Comparison of ENCODE assay signal across 9 cellular contexts in genomic region chr11:47983464-47984397, GRCh38. TPM values are rescaled to one million over a fixed set of nuclear protein-coding genes. Genes with fewer than 3 reads are reported as not detected.
DNase-seq lines count a peak whose midpoint lies in the region; ATAC-seq and TF ChIP-seq lines count a peak whose summit lies in the region.
"Had no signal": no experiment of that assay in that cellular context is flagged by ENCODE, and none has a peak within 500 bp of the region (broad histone marks: within the 10 kb centered on the region; RNA-seq: fewer than 3 reads in every experiment).

No MANE protein-coding gene starts in this region.

- no peaks in the 10 kb centered on the region for H3K9me3 Mint-ChIP-seq in central memory CD8-positive, alpha-beta T cell
- H3K9me3 Mint-ChIP-seq in nephron: no peaks in the 10 kb centered on the region

- H3K36me3 Mint-ChIP-seq in central memory CD8-positive, alpha-beta T cell (ENCODE audit: insufficient read depth): peaks cover 3% of the 10 kb centered on the region
- no peaks in the 10 kb centered on the region for H3K36me3 Mint-ChIP-seq in nephron (ENCODE audit: low read depth)

- peaks cover 59% of the 10 kb centered on the region for H3K4me1 Mint-ChIP-seq in central memory CD8-positive, alpha-beta T cell
- H3K4me1 Mint-ChIP-seq in nephron: peaks cover 15% of the 10 kb centered on the region

- TF ChIP-seq CTCF in nephron (IDR thresholded peaks at IDR 0.05; ENCODE audit: unreplicated experiment in 3 of 3): no peak

- H3K27ac Mint-ChIP-seq in central memory CD8-positive, alpha-beta T cell (ENCODE audit: low read depth): peak overlapping the region; percentile 94
- peak overlapping the region; percentile 17 to 36 (median 26) for H3K27ac Mint-ChIP-seq in nephron

- H3K27me3 Mint-ChIP-seq in central memory CD8-positive, alpha-beta T cell: no peaks in the 10 kb centered on the region
- peaks cover 5% of the 10 kb centered on the region for H3K27me3 Mint-ChIP-seq in nephron (ENCODE audit: low read depth)

- DNase-seq in DMS79 (lab: John Stamatoyannopoulos, UW) (peak; percentile 27), NCI-H460 (ENCODE audit: extremely low read depth, low read depth) (peak; percentile 62), T1000 (lab: John Stamatoyannopoulos, UW) (no peak), NCI-H1048 (lab: John Stamatoyannopoulos, UW) (no peak)
- no peak for DNase-seq in central memory CD8-positive, alpha-beta T cell (ENCODE audit: low spot score in 2 of 2)
- DNase-seq: T-helper 9 cell had no signal

- H3K4me3 Mint-ChIP-seq in central memory CD8-positive, alpha-beta T cell: peak overlapping the region; percentile 84
- H3K4me3 Mint-ChIP-seq in nephron: peak overlapping the region; percentile 72 to 84 (median 73)

- peak; percentile 38 for ATAC-seq in central memory CD8-positive, alpha-beta T cell (replicated peaks; ENCODE audit: extremely low read depth, poor library complexity, severe bottlenecking)
- ATAC-seq in HG02798 (IDR thresholded peaks at IDR 0.05; ENCODE audit: poor library complexity, unreplicated experiment) (no peak), HG02885 (IDR thresholded peaks at IDR 0.05; ENCODE audit: poor library complexity, unreplicated experiment) (no peak)

RNA-seq across cellular contexts. Expression of gene PTPRJ, which starts 3.4 kb away (rescaled TPM):
- total RNA-seq in NCI-H460 (2014; rRNA removed; shearing (Covaris generic)): 15.8 and 18.0 TPM in 2 replicates
- polyA plus RNA-seq in NCI-H460 (2014; cell fraction: nucleus; rRNA removed): 13.2 and 13.3 TPM in 2 replicates

Comparison
In these comparisons a context has a peak if more than half of its experiments do, and no peak if none do; other contexts are left out.
1. DNase-seq: peak in DMS79 (single experiment) and NCI-H460 (single experiment); none in central memory CD8-positive, alpha-beta T cell (0 of 2), T1000 (single experiment) and NCI-H1048 (single experiment).